Comparison of ENCODE assay signal across 18 cellular contexts in genomic region chr19:35890113-35890650, GRCh38. TPM values are rescaled to one million over a fixed set of nuclear protein-coding genes. Genes with fewer than 3 reads are reported as not detected.
A peak's percentile ranks its signal among the peaks of the same experiment; 100 is the strongest.
DNase-seq lines count a peak whose midpoint lies in the region; ATAC-seq, FAIRE-seq and TF ChIP-seq lines count a peak whose summit lies in the region.
"Had no signal": no experiment of that assay in that cellular context is flagged by ENCODE, and none has a peak within 500 bp of the region (broad histone marks: within the 10 kb centered on the region; RNA-seq: fewer than 3 reads in every experiment).

No MANE protein-coding gene starts in this region.

- POLR2A ChIA-PET in activated naive CD8-positive, alpha-beta T cell treated with anti-CD3 and anti-CD28 coated beads, Interleukin-2, amount 10 ng/mL, durations not matched to agents 7 days and 5 days (lab: Charles Lee) = no interaction called here

- no CpG with 5 or more reads among the region's 13 CpGs for WGBS in trophoblast cell (ENCODE audit: extremely low coverage, insufficient coverage, insufficient read length)

- H2AK5ac ChIP-seq in trophoblast cell (ENCODE audit: low read length) = no peak overlapping the region

- peaks cover 7% of the 10 kb centered on the region for H3K4me1 Mint-ChIP-seq in activated T-cell treated with anti-CD3 and anti-CD28 coated beads, Interleukin-2, amount 50 U/mL, for 4 hours (ENCODE audit: low read depth)
- peaks cover 15% of the 10 kb centered on the region for H3K4me1 Mint-ChIP-seq in activated T-cell treated with anti-CD3 and anti-CD28 coated beads, Interleukin-2, amount 50 U/mL, for 72 hours (ENCODE audit: low read depth)
- H3K4me1 Mint-ChIP-seq in activated naive CD8-positive, alpha-beta T cell treated with anti-CD3 and anti-CD28 coated beads, Interleukin-2, amount 10 ng/mL, durations not matched to agents 7 days and 5 days = peaks cover 14% of the 10 kb centered on the region

- no peak for FAIRE-seq in GM12891 (lab: Jason Lieb, UNC)

- peak; percentile 27 for DNase-seq in activated T-cell treated with anti-CD3 and anti-CD28 coated beads, Interleukin-2, amount 50 U/mL, for 4 hours
- no peak for DNase-seq in activated T-cell treated with anti-CD3 and anti-CD28 coated beads, Interleukin-2, amount 50 U/mL, for 72 hours
- no peak for DNase-seq in GM12891 (ENCODE audit: insufficient read length, low spot score)
- no peak for DNase-seq in activated naive CD8-positive, alpha-beta T cell treated with anti-CD3 and anti-CD28 coated beads, Interleukin-2, amount 10 ng/mL, durations not matched to agents 7 days and 5 days
- DNase-seq in trophoblast cell = no peak
- no peak for DNase-seq in NCI-H1092 treated with DMSO at 0.1 percent for 48 hours (lab: John Stamatoyannopoulos, UW)
- no peak for DNase-seq in NCI-H345 treated with DMSO at 0.1 percent for 48 hours (lab: John Stamatoyannopoulos, UW; ENCODE audit: unreplicated experiment)
- DNase-seq: COR-L47, DMS153, NCI-H1105 treated with DMSO at 0.1 percent for 48 hours, NCI-H187, NCI-H345, NCI-H69, SIG-M5 had no signal

- no peak overlapping the region for H4K8ac ChIP-seq in trophoblast cell (ENCODE audit: low read depth, low read length)

- no peak overlapping the region for H2BK120ac ChIP-seq in trophoblast cell (ENCODE audit: insufficient read depth, low read length, poor library complexity)

- H3K23ac ChIP-seq in trophoblast cell (ENCODE audit: low read length) = no peak overlapping the region

- no peaks in the 10 kb centered on the region for H3K9me3 ChIP-seq in trophoblast cell (ENCODE audit: insufficient read depth, low read depth, low read length)
- H3K9me3 ChIP-seq: HAP-1 had no signal

- H3K9me3 Mint-ChIP-seq in activated T-cell treated with anti-CD3 and anti-CD28 coated beads, Interleukin-2, amount 50 U/mL, for 4 hours = no peaks in the 10 kb centered on the region
- no peaks in the 10 kb centered on the region for H3K9me3 Mint-ChIP-seq in activated T-cell treated with anti-CD3 and anti-CD28 coated beads, Interleukin-2, amount 50 U/mL, for 72 hours
- no peaks in the 10 kb centered on the region for H3K9me3 Mint-ChIP-seq in activated naive CD8-positive, alpha-beta T cell treated with anti-CD3 and anti-CD28 coated beads, Interleukin-2, amount 10 ng/mL, durations not matched to agents 7 days and 5 days
- H3K9me3 Mint-ChIP-seq: CD14-positive monocyte had no signal

- H3K27me3 ChIP-seq in trophoblast cell (ENCODE audit: insufficient read depth, low read length) = no peaks in the 10 kb centered on the region

- H3K4ac ChIP-seq in trophoblast cell (ENCODE audit: low read depth, low read length) = no peak overlapping the region

- H3K14ac ChIP-seq in trophoblast cell (ENCODE audit: low read length) = no peak overlapping the region

- no peak overlapping the region for H3K27ac ChIP-seq in trophoblast cell (ENCODE audit: low read depth, low read length)

- H3K4me3 Mint-ChIP-seq in activated T-cell treated with anti-CD3 and anti-CD28 coated beads, Interleukin-2, amount 50 U/mL, for 4 hours = no peak overlapping the region
- no peak overlapping the region for H3K4me3 Mint-ChIP-seq in activated T-cell treated with anti-CD3 and anti-CD28 coated beads, Interleukin-2, amount 50 U/mL, for 72 hours
- H3K4me3 Mint-ChIP-seq in activated naive CD8-positive, alpha-beta T cell treated with anti-CD3 and anti-CD28 coated beads, Interleukin-2, amount 10 ng/mL, durations not matched to agents 7 days and 5 days = no peak overlapping the region
- H3K4me3 Mint-ChIP-seq: CD14-positive monocyte had no signal

- H3K27ac Mint-ChIP-seq in activated T-cell treated with anti-CD3 and anti-CD28 coated beads, Interleukin-2, amount 50 U/mL, for 72 hours = no peak overlapping the region
- no peak overlapping the region for H3K27ac Mint-ChIP-seq in activated naive CD8-positive, alpha-beta T cell treated with anti-CD3 and anti-CD28 coated beads, Interleukin-2, amount 10 ng/mL, durations not matched to agents 7 days and 5 days

- no peak overlapping the region for H4K12ac ChIP-seq in trophoblast cell (ENCODE audit: low read depth, low read length)

- no peak overlapping the region for H2AFZ ChIP-seq in trophoblast cell (ENCODE audit: insufficient read depth, low read length, poor library complexity)

- H3K18ac ChIP-seq in trophoblast cell (ENCODE audit: low read length) = no peak overlapping the region

- TF ChIP-seq POLR2A in GM12891 (IDR thresholded peaks at IDR 0.05; ENCODE audit: low read depth, low read length) = peak; percentile 22; the same call in 1 of the 2 replicates

- H4K91ac ChIP-seq in trophoblast cell (ENCODE audit: low read depth, low read length) = no peak overlapping the region

- no peak overlapping the region for H2BK5ac ChIP-seq in trophoblast cell (ENCODE audit: low read depth, low read length, poor library complexity)

- H3K79me2 ChIP-seq in trophoblast cell (ENCODE audit: control insufficient read depth, insufficient read depth, low read length, poor library complexity) = no peaks in the 10 kb centered on the region

- H3K9ac ChIP-seq in trophoblast cell (ENCODE audit: low read length) = no peak overlapping the region

- H3K27me3 Mint-ChIP-seq in activated T-cell treated with anti-CD3 and anti-CD28 coated beads, Interleukin-2, amount 50 U/mL, for 4 hours (ENCODE audit: low read depth) = no peaks in the 10 kb centered on the region
- H3K27me3 Mint-ChIP-seq in activated T-cell treated with anti-CD3 and anti-CD28 coated beads, Interleukin-2, amount 50 U/mL, for 72 hours (ENCODE audit: low read depth) = no peaks in the 10 kb centered on the region
- no peaks in the 10 kb centered on the region for H3K27me3 Mint-ChIP-seq in activated naive CD8-positive, alpha-beta T cell treated with anti-CD3 and anti-CD28 coated beads, Interleukin-2, amount 10 ng/mL, durations not matched to agents 7 days and 5 days

- peaks cover 43 to 45% of the 10 kb centered on the region in 2 experiments for H3K36me3 ChIP-seq in trophoblast cell (ENCODE audit: control insufficient read depth in 1 of 2, insufficient read depth in 2 of 2, low read length in 2 of 2)

- no peaks in the 10 kb centered on the region for H3K79me1 ChIP-seq in trophoblast cell (ENCODE audit: low read length)

- ATAC-seq in activated T-cell treated with anti-CD3 and anti-CD28 coated beads, Interleukin-2, amount 50 U/mL, for 4 hours = no peak
- no peak for ATAC-seq in activated T-cell treated with anti-CD3 and anti-CD28 coated beads, Interleukin-2, amount 50 U/mL, for 72 hours (replicated peaks in 1 of 2)
- peak; percentile 12 for ATAC-seq in activated naive CD8-positive, alpha-beta T cell treated with anti-CD3 and anti-CD28 coated beads, Interleukin-2, amount 10 ng/mL, durations not matched to agents 7 days and 5 days (ENCODE audit: low read depth)
- no peak for ATAC-seq in GM21723 (IDR thresholded peaks at IDR 0.05; ENCODE audit: unreplicated experiment)

- peaks cover 32% of the 10 kb centered on the region for H3K36me3 Mint-ChIP-seq in activated T-cell treated with anti-CD3 and anti-CD28 coated beads, Interleukin-2, amount 50 U/mL, for 4 hours (ENCODE audit: insufficient read depth)
- peaks cover 17 to 47% of the 10 kb centered on the region in 2 donors for H3K36me3 Mint-ChIP-seq in activated T-cell treated with anti-CD3 and anti-CD28 coated beads, Interleukin-2, amount 50 U/mL, for 72 hours (ENCODE audit: insufficient read depth in 2 of 2)
- H3K36me3 Mint-ChIP-seq in activated naive CD8-positive, alpha-beta T cell treated with anti-CD3 and anti-CD28 coated beads, Interleukin-2, amount 10 ng/mL, durations not matched to agents 7 days and 5 days = peaks cover 50% of the 10 kb centered on the region

- peak overlapping the region; percentile 13 for H3K4me3 ChIP-seq in trophoblast cell (ENCODE audit: low read depth, low read length)
- H3K4me3 ChIP-seq: HAP-1 had no signal

- H3K4me1 ChIP-seq in trophoblast cell (ENCODE audit: control insufficient read depth in 1 of 2, insufficient read depth in 2 of 2, low read length in 2 of 2) = no peaks in the 10 kb centered on the region
- H3K4me1 ChIP-seq: HAP-1 had no signal

- no peak overlapping the region for H3K4me2 ChIP-seq in trophoblast cell (ENCODE audit: low read length)

- H2BK12ac ChIP-seq in trophoblast cell (ENCODE audit: low read length) = no peak overlapping the region

RNA-seq across cellular contexts. Expression of gene NFKBID, which starts 10.2 kb away (rescaled TPM):
- total RNA-seq in activated T-cell treated with anti-CD3 and anti-CD28 coated beads, Interleukin-2, amount 50 U/mL, for 4 hours = 100 to 1,000 TPM; 138 to 149 (median 142) TPM
- total RNA-seq in activated T-cell treated with anti-CD3 and anti-CD28 coated beads, Interleukin-2, amount 50 U/mL, for 72 hours = 10 to 100 TPM; 51.5 to 63.1 TPM
- 26.0 TPM for polyA plus RNA-seq in GM12891 (2012; ENCODE audit: low read depth, missing spikeins)
- 10 to 100 TPM; 40.7 to 48.7 TPM for total RNA-seq in activated naive CD8-positive, alpha-beta T cell treated with anti-CD3 and anti-CD28 coated beads, Interleukin-2, amount 10 ng/mL, durations not matched to agents 7 days and 5 days
- 6.3 and 6.7 TPM in 2 replicates for polyA plus RNA-seq in trophoblast cell (2013)

RNA-seq across cellular contexts. Expression of gene HCST, which starts 12.1 kb away (rescaled TPM):
- total RNA-seq in activated T-cell treated with anti-CD3 and anti-CD28 coated beads, Interleukin-2, amount 50 U/mL, for 4 hours = 10 to 100 TPM; 22.6 to 37.1 (median 24.0) TPM
- total RNA-seq in activated T-cell treated with anti-CD3 and anti-CD28 coated beads, Interleukin-2, amount 50 U/mL, for 72 hours = 10 to 100 TPM; 56.1 to 71.9 TPM
- polyA plus RNA-seq in GM12891 (2012; ENCODE audit: low read depth, missing spikeins) = 80.3 TPM
- total RNA-seq in activated naive CD8-positive, alpha-beta T cell treated with anti-CD3 and anti-CD28 coated beads, Interleukin-2, amount 10 ng/mL, durations not matched to agents 7 days and 5 days = 100 to 1,000 TPM; 186 to 190 TPM
- 0.94 and 1.1 TPM in 2 replicates for polyA plus RNA-seq in trophoblast cell (2013)
- total RNA-seq: LHCN-M2 had no signal

RNA-seq across cellular contexts. Expression of gene TYROBP, which starts 17.9 kb away (rescaled TPM):
- under 1 TPM in 2 of 3 donors, not detected in 1; 0.52 to 0.69 TPM for total RNA-seq in activated T-cell treated with anti-CD3 and anti-CD28 coated beads, Interleukin-2, amount 50 U/mL, for 4 hours
- total RNA-seq in activated T-cell treated with anti-CD3 and anti-CD28 coated beads, Interleukin-2, amount 50 U/mL, for 72 hours = 1 to 10 TPM in 1 of 2 donors, not detected in 1; 1.3 TPM
- polyA plus RNA-seq in GM12891 (2012; ENCODE audit: low read depth, missing spikeins) = 2.0 TPM
- 10 to 100 TPM; 10.6 to 11.2 TPM for total RNA-seq in activated naive CD8-positive, alpha-beta T cell treated with anti-CD3 and anti-CD28 coated beads, Interleukin-2, amount 10 ng/mL, durations not matched to agents 7 days and 5 days
- polyA plus RNA-seq in trophoblast cell (2013) = 0.31 TPM in 1 of 2 replicates, not detected in the other
- total RNA-seq: LHCN-M2 had no signal

RNA-seq across cellular contexts. Expression of gene APLP1, which starts 21.8 kb away (rescaled TPM):
- under 1 TPM in 2 of 3 donors, not detected in 1; 0.24 to 0.34 TPM for total RNA-seq in activated T-cell treated with anti-CD3 and anti-CD28 coated beads, Interleukin-2, amount 50 U/mL, for 4 hours
- 1 to 10 TPM; 2.4 to 7.7 TPM for total RNA-seq in activated T-cell treated with anti-CD3 and anti-CD28 coated beads, Interleukin-2, amount 50 U/mL, for 72 hours
- polyA plus RNA-seq in GM12891 (2012; ENCODE audit: low read depth, missing spikeins) = 1.1 TPM
- total RNA-seq in activated naive CD8-positive, alpha-beta T cell treated with anti-CD3 and anti-CD28 coated beads, Interleukin-2, amount 10 ng/mL, durations not matched to agents 7 days and 5 days = 1 to 10 TPM; 1.2 to 1.4 TPM
- polyA plus RNA-seq in trophoblast cell (2013) = 18.9 and 25.5 TPM in 2 replicates
- polyA plus RNA-seq: CD14-positive monocyte had no signal

RNA-seq across cellular contexts. Expression of gene KIRREL2, which starts 33.5 kb away (rescaled TPM):
- under 1 TPM; 0.24 to 0.92 (median 0.86) TPM for total RNA-seq in activated T-cell treated with anti-CD3 and anti-CD28 coated beads, Interleukin-2, amount 50 U/mL, for 4 hours
- 1 to 10 TPM; 3.0 to 5.6 TPM for total RNA-seq in activated T-cell treated with anti-CD3 and anti-CD28 coated beads, Interleukin-2, amount 50 U/mL, for 72 hours
- polyA plus RNA-seq in GM12891 (2012; ENCODE audit: low read depth, missing spikeins) = 0.15 TPM
- total RNA-seq in activated naive CD8-positive, alpha-beta T cell treated with anti-CD3 and anti-CD28 coated beads, Interleukin-2, amount 10 ng/mL, durations not matched to agents 7 days and 5 days = 1 to 10 TPM; 2.9 to 3.0 TPM
- polyA plus RNA-seq in trophoblast cell (2013) = 0.10 and 0.11 TPM in 2 replicates
- total RNA-seq: LHCN-M2 had no signal
- polyA plus RNA-seq: CD14-positive monocyte had no signal

Comparison
In these comparisons a context has a peak if more than half of its experiments do, and no peak if none do; other contexts are left out.
1. RNA of gene TYROBP, which starts 17.9 kb away (total RNA-seq): 10.6 to 11.2 TPM in activated naive CD8-positive, alpha-beta T cell treated with anti-CD3 and anti-CD28 coated beads, Interleukin-2, amount 10 ng/mL, durations not matched to agents 7 days and 5 days; 1.3 TPM in activated T-cell treated with anti-CD3 and anti-CD28 coated beads, Interleukin-2, amount 50 U/mL, for 72 hours and 0.52 to 0.69 TPM in activated T-cell treated with anti-CD3 and anti-CD28 coated beads, Interleukin-2, amount 50 U/mL, for 4 hours; every median in the first group is over 4 times any median in the second.